Comparison of ENCODE assay signal across 23 cellular contexts in genomic region chr20:17674722-17675518, GRCh38. TPM values are rescaled to one million over a fixed set of nuclear protein-coding genes. Genes with fewer than 3 reads are reported as not detected.
DNase-seq lines count a peak whose midpoint lies in the region; ATAC-seq and TF ChIP-seq lines count a peak whose summit lies in the region.
"Had no signal": no experiment of that assay in that cellular context is flagged by ENCODE, and none has a peak within 500 bp of the region (broad histone marks: within the 10 kb centered on the region; RNA-seq: fewer than 3 reads in every experiment).

No MANE protein-coding gene starts in this region.

- no peak overlapping the region for H3K4me2 ChIP-seq in mesenchymal stem cell (ENCODE audit: low read length, poor library complexity, severe bottlenecking)

- CTCF ChIA-PET in WTC11 (lab: Charles Lee) = interaction anchor here (0.6 to 2.0 kb wide), 2 partner anchors 133 to 264 kb away, joined by 5 to 7 read pairs; no protein-coding TSS in a partner anchor

- H3K14ac ChIP-seq in mesenchymal stem cell (ENCODE audit: low read length in 2 of 2) = no peak overlapping the region

- H2BK15ac ChIP-seq in mesenchymal stem cell (ENCODE audit: low read depth, poor library complexity, severe bottlenecking) = no peak overlapping the region

- peaks cover 54% of the 10 kb centered on the region for H3K4me1 Mint-ChIP-seq in WTC11
- H3K4me1 Mint-ChIP-seq in immature natural killer cell = peaks cover 31 to 81% of the 10 kb centered on the region in 2 donors

- H3K4me3 Mint-ChIP-seq in WTC11 (no peak overlapping the region), immature natural killer cell (peak overlapping the region in 1 of 5 donors; percentile 40)
- H3K4me3 Mint-ChIP-seq: activated naive CD8-positive, alpha-beta T cell treated with anti-CD3 and anti-CD28 coated beads for 36 hours; stimulated activated naive CD8-positive, alpha-beta T cell treated with anti-CD3 and anti-CD28 coated beads, Interleukin-15, Interleukin-2, amounts not matched to agents 100 ng/mL and 50 ng/mL, for 24 hours had no signal

- POLR2A ChIA-PET in WTC11 (lab: Charles Lee) = no interaction called here

- H4K8ac ChIP-seq in mesenchymal stem cell (ENCODE audit: low read length) = no peak overlapping the region

- no peak overlapping the region for H4K91ac ChIP-seq in mesenchymal stem cell (ENCODE audit: low read length)

- peak overlapping the region; percentile 0 for H3K9ac ChIP-seq in mesenchymal stem cell (ENCODE audit: low read length)

- H2BK5ac ChIP-seq in mesenchymal stem cell (ENCODE audit: low read depth, low read length, poor library complexity, severe bottlenecking) = no peak overlapping the region

- H3K4me3 ChIP-seq in fibroblast of pulmonary artery (replicated peaks; ENCODE audit: low read depth, low read length) = no peak overlapping the region
- no peak overlapping the region for H3K4me3 ChIP-seq in mesenchymal stem cell (ENCODE audit: insufficient read depth in 1 of 2, low read depth in 1 of 2, low read length in 2 of 2)
- no peak overlapping the region for H3K4me3 ChIP-seq in upper lobe of right lung
- H3K4me3 ChIP-seq: mucosa of descending colon had no signal

- H3K4me1 ChIP-seq in mesenchymal stem cell (ENCODE audit: control insufficient read depth, insufficient read depth, low read depth, low read length) (peaks cover 19% of the 10 kb centered on the region), upper lobe of right lung (peaks cover 69% of the 10 kb centered on the region)

- no peak overlapping the region for H3K23ac ChIP-seq in mesenchymal stem cell (ENCODE audit: low read length in 2 of 2)

- H3K27me3 Mint-ChIP-seq in WTC11 (ENCODE audit: low read depth) (no peaks in the 10 kb centered on the region), immature natural killer cell (ENCODE audit: low read depth in 3 of 3) (peaks cover 7 to 12% (median 7%) of the 10 kb centered on the region in 3 donors)
- H3K27me3 Mint-ChIP-seq: activated naive CD8-positive, alpha-beta T cell treated with anti-CD3 and anti-CD28 coated beads for 36 hours; stimulated activated naive CD8-positive, alpha-beta T cell treated with anti-CD3 and anti-CD28 coated beads, Interleukin-15, Interleukin-2, amounts not matched to agents 100 ng/mL and 50 ng/mL, for 24 hours had no signal

- peaks cover 19% of the 10 kb centered on the region for H3K36me3 Mint-ChIP-seq in WTC11
- peaks cover 0 to 9% (median 6%) of the 10 kb centered on the region in 3 donors for H3K36me3 Mint-ChIP-seq in immature natural killer cell

- H3K79me1 ChIP-seq in mesenchymal stem cell (replicated peaks; ENCODE audit: low read length, poor library complexity, severe bottlenecking) = peaks cover 1% of the 10 kb centered on the region

- H3K27ac Mint-ChIP-seq in WTC11 = peak overlapping the region; percentile 83; the same call in 1 of the 2 replicates
- H3K27ac Mint-ChIP-seq in immature natural killer cell = peak overlapping the region in 3 of 6 donors; percentile 7 to 38 (median 34)
- H3K27ac Mint-ChIP-seq: activated naive CD8-positive, alpha-beta T cell treated with anti-CD3 and anti-CD28 coated beads for 36 hours; stimulated activated naive CD8-positive, alpha-beta T cell treated with anti-CD3 and anti-CD28 coated beads, Interleukin-15, Interleukin-2, amounts not matched to agents 100 ng/mL and 50 ng/mL, for 24 hours had no signal

- H3K18ac ChIP-seq in mesenchymal stem cell (ENCODE audit: low read depth in 1 of 2, low read length in 2 of 2) = no peak overlapping the region

- no peak overlapping the region for H2AFZ ChIP-seq in mesenchymal stem cell (ENCODE audit: low read depth, low read length)

- no peak overlapping the region for H3K4ac ChIP-seq in mesenchymal stem cell (ENCODE audit: low read depth in 1 of 2, low read length in 2 of 2)

- no peak overlapping the region for H3K27ac ChIP-seq in mesenchymal stem cell (ENCODE audit: low read length, poor library complexity, severe bottlenecking)
- no peak overlapping the region for H3K27ac ChIP-seq in upper lobe of right lung

- H3K36me3 ChIP-seq in mesenchymal stem cell (ENCODE audit: control insufficient read depth in 1 of 2, insufficient read depth in 2 of 2, low read depth in 1 of 2, low read length in 2 of 2) (peaks cover 38 to 74% of the 10 kb centered on the region in 2 experiments), upper lobe of right lung (peaks cover 27% of the 10 kb centered on the region)

- ATAC-seq in WTC11 (no peak), upper lobe of right lung (peak; percentile 10)
- ATAC-seq: activated CD4-positive, CD25-positive, alpha-beta regulatory T cell treated with anti-CD3 and anti-CD28 coated beads, Interleukin-2, amount 50 U/mL, for 24 hours; mucosa of descending colon had no signal

- 91% methylated on average over 9 of the region's 9 CpGs for WGBS in mesenchymal stem cell

- DNase-seq in WTC11 (ENCODE audit: low spot score) = no peak
- DNase-seq in fibroblast of pulmonary artery (ENCODE audit: low read depth) = peak; percentile 56
- DNase-seq in mesenchymal stem cell = no peak
- no peak for DNase-seq in upper lobe of right lung
- DNase-seq in immature natural killer cell = no peak
- no peak for DNase-seq in NCI-H2196 treated with DMSO at 0.1 percent for 48 hours (lab: John Stamatoyannopoulos, UW; ENCODE audit: unreplicated experiment)
- DNase-seq in NCI-H446 (lab: John Stamatoyannopoulos, UW) = no peak
- DNase-seq: activated naive CD8-positive, alpha-beta T cell treated with anti-CD3 and anti-CD28 coated beads for 36 hours; Calu3; Karpas-422; mucosa of descending colon; NCI-H1092; NCI-H526; OCI-M1; stimulated activated CD4-positive, alpha-beta T cell treated with anti-CD3 and anti-CD28 coated beads, Interleukin-1b, Interleukin-23, amount 100 ng/mL, for 48 hours had no signal

- H3K9me3 ChIP-seq in mesenchymal stem cell (ENCODE audit: control insufficient read depth, low read length) (no peaks in the 10 kb centered on the region), upper lobe of right lung (no peaks in the 10 kb centered on the region)
- H3K9me3 ChIP-seq: mucosa of descending colon had no signal

- H3K27me3 ChIP-seq in mesenchymal stem cell (ENCODE audit: control insufficient read depth in 1 of 2, insufficient read depth in 1 of 2, low read length in 2 of 2) = no peaks in the 10 kb centered on the region
- H3K27me3 ChIP-seq in upper lobe of right lung = no peaks in the 10 kb centered on the region

- H2BK12ac ChIP-seq in mesenchymal stem cell (ENCODE audit: low read length in 2 of 2) = no peak overlapping the region

- H2BK120ac ChIP-seq in mesenchymal stem cell (ENCODE audit: low read depth, low read length) = no peak overlapping the region

- H2AK5ac ChIP-seq in mesenchymal stem cell (ENCODE audit: low read length, severe bottlenecking) = no peak overlapping the region

- intact Hi-C loops in upper lobe of right lung (cut with DNase I) = no loop called here

- H3K9me3 Mint-ChIP-seq in WTC11 = no peaks in the 10 kb centered on the region
- no peaks in the 10 kb centered on the region for H3K9me3 Mint-ChIP-seq in immature natural killer cell
- H3K9me3 Mint-ChIP-seq: activated naive CD8-positive, alpha-beta T cell treated with anti-CD3 and anti-CD28 coated beads for 36 hours; stimulated activated naive CD8-positive, alpha-beta T cell treated with anti-CD3 and anti-CD28 coated beads, Interleukin-15, Interleukin-2, amounts not matched to agents 100 ng/mL and 50 ng/mL, for 24 hours had no signal

- TF ChIP-seq CTCF in WTC11 (IDR thresholded peaks at IDR 0.05) = no peak
- TF ChIP-seq CTCF in fibroblast of pulmonary artery (IDR thresholded peaks at IDR 0.05; ENCODE audit: low read length, missing control alignments) = no peak
- no peak for TF ChIP-seq CTCF in upper lobe of right lung (IDR thresholded peaks at IDR 0.05)

TF ChIP-seq in WTC11, 78 proteins besides CTCF, POLR2A, EP300 and RAD21:
- no peak for TF ChIP-seq E2F5 (CRISPR knock-in tag; IDR thresholded peaks at IDR 0.05)
- no peak for TF ChIP-seq MAX (CRISPR knock-in tag; IDR thresholded peaks at IDR 0.05)
- no peak for TF ChIP-seq ATF2 (CRISPR knock-in tag; IDR thresholded peaks at IDR 0.05; ENCODE audit: borderline replicate concordance, low read depth)

RNA-seq across cellular contexts. Expression of gene RRBP1, which starts 7.1 kb away (rescaled TPM):
- total RNA-seq in WTC11 (2021) (161 to 171 TPM (median 162 TPM) in 3 replicates), upper lobe of right lung (166 TPM)
- polyA plus RNA-seq in mesenchymal stem cell (2013, experiment 1 of 2) = 209 TPM
- 195 TPM for polyA plus RNA-seq in mesenchymal stem cell (2013, experiment 2 of 2)
- 10 to 100 TPM in 1 of 3 donors, 1 to 10 TPM in 2; 4.1 to 39.0 (median 5.7) TPM for polyA plus RNA-seq in immature natural killer cell

RNA-seq across cellular contexts. Expression of gene BANF2, which starts 24.8 kb away (rescaled TPM):
- total RNA-seq in WTC11 (2021) (not detected in 3 replicates), upper lobe of right lung (not detected)
- polyA plus RNA-seq in mesenchymal stem cell (2013, experiment 1 of 2) = not detected
- polyA plus RNA-seq in mesenchymal stem cell (2013, experiment 2 of 2) = not detected
- polyA plus RNA-seq in immature natural killer cell = not detected
- total RNA-seq: activated CD8-positive, alpha-beta memory T cell treated with anti-CD3 and anti-CD28 coated beads for 36 hours; activated naive CD8-positive, alpha-beta T cell treated with anti-CD3 and anti-CD28 coated beads for 36 hours; Calu3; fibroblast of lung; HT-29; mucosa of descending colon; SK-MEL-5; T-helper 2 cell treated with Interferon-gamma antibody and Interleukin-4, amounts not matched to agents 100 ng/mL and 5 ng/mL, for 36 hours had no signal
- polyA plus RNA-seq: BJ, fibroblast of lung had no signal
